In genomic region chr2:23637011-23637778, GRCh38 we compare ENCODE assay signal across 10 cellular contexts.
DNase-seq lines count a peak whose midpoint lies in the region; ATAC-seq, FAIRE-seq and TF ChIP-seq lines count a peak whose summit lies in the region.
"Had no signal": no experiment of that assay in that cellular context is flagged by ENCODE, and none has a peak within 500 bp of the region (broad histone marks: within the 10 kb centered on the region; RNA-seq: fewer than 3 reads in every experiment).

No MANE protein-coding gene starts in this region.

- peak; percentile 49 for DNase-seq in HTR-8/SVneo (ENCODE audit: insufficient read length, low spot score)
- DNase-seq in cerebellum (ENCODE audit: low spot score) = peak; percentile 48
- DNase-seq in left kidney (ENCODE audit: low read depth, low spot score) = peak; percentile 55
- DNase-seq in thoracic aorta (ENCODE audit: low spot score) = no peak
- no peak for DNase-seq in CD1c-positive myeloid dendritic cell (ENCODE audit: extremely low spot score)
- no peak for DNase-seq in anterior cingulate cortex (lab: John Stamatoyannopoulos, UW)
- DNase-seq: activated B cell treated with CpG ODN at 0.5 μM for 24 hours; activated naive CD4-positive, alpha-beta T cell treated with anti-CD3 and anti-CD28 coated beads for 36 hours; Karpas-422 had no signal

- H3K36me3 ChIP-seq in thoracic aorta = peaks cover 5% of the 10 kb centered on the region

- H3K27ac Mint-ChIP-seq in stimulated activated memory B cell treated with anti-CD40 and anti-IgM and Interleukin-4, amounts not matched to agents 10 μg/mL and 1 μg/mL and 100 μg/mL, for 72 hours = no peak overlapping the region
- H3K27ac Mint-ChIP-seq: activated B cell treated with CpG ODN at 0.5 μM for 24 hours; activated naive CD4-positive, alpha-beta T cell treated with anti-CD3 and anti-CD28 coated beads for 36 hours had no signal

- peaks cover 11% of the 10 kb centered on the region for H3K36me3 Mint-ChIP-seq in stimulated activated memory B cell treated with anti-CD40 and anti-IgM and Interleukin-4, amounts not matched to agents 10 μg/mL and 1 μg/mL and 100 μg/mL, for 72 hours

- TF ChIP-seq CTCF in thoracic aorta (IDR thresholded peaks at IDR 0.05) = no peak

- H3K4me3 ChIP-seq in thoracic aorta = no peak overlapping the region

- peaks cover 10 to 17% of the 10 kb centered on the region in 2 donors for H3K4me1 ChIP-seq in thoracic aorta (ENCODE audit: control insufficient read depth in 1 of 2, low read depth in 2 of 2)

- peak overlapping the region; percentile 14 to 69 for H3K27ac ChIP-seq in thoracic aorta

- H3K9me3 ChIP-seq in thoracic aorta = no peaks in the 10 kb centered on the region

- peak; percentile 58 for ATAC-seq in thoracic aorta (ENCODE audit: insufficient number of reproducible peaks, low FRiP score, low read depth)
- ATAC-seq in stimulated activated memory B cell treated with anti-CD40 and anti-IgM and Interleukin-4, amounts not matched to agents 10 μg/mL and 1 μg/mL and 100 μg/mL, for 72 hours = no peak

- H3K9me3 Mint-ChIP-seq in stimulated activated memory B cell treated with anti-CD40 and anti-IgM and Interleukin-4, amounts not matched to agents 10 μg/mL and 1 μg/mL and 100 μg/mL, for 72 hours = no peaks in the 10 kb centered on the region
- H3K9me3 Mint-ChIP-seq: activated B cell treated with CpG ODN at 0.5 μM for 24 hours; activated naive CD4-positive, alpha-beta T cell treated with anti-CD3 and anti-CD28 coated beads for 36 hours had no signal

- no peak for FAIRE-seq in HTR-8/SVneo (lab: Jason Lieb, UNC)

- no peaks in the 10 kb centered on the region for H3K27me3 ChIP-seq in thoracic aorta (replicated peaks; ENCODE audit: insufficient read depth)

- no peak overlapping the region for H3K4me3 Mint-ChIP-seq in stimulated activated memory B cell treated with anti-CD40 and anti-IgM and Interleukin-4, amounts not matched to agents 10 μg/mL and 1 μg/mL and 100 μg/mL, for 72 hours
- H3K4me3 Mint-ChIP-seq: activated B cell treated with CpG ODN at 0.5 μM for 24 hours; activated naive CD4-positive, alpha-beta T cell treated with anti-CD3 and anti-CD28 coated beads for 36 hours had no signal

- no peaks in the 10 kb centered on the region for H3K27me3 Mint-ChIP-seq in stimulated activated memory B cell treated with anti-CD40 and anti-IgM and Interleukin-4, amounts not matched to agents 10 μg/mL and 1 μg/mL and 100 μg/mL, for 72 hours
- H3K27me3 Mint-ChIP-seq: activated B cell treated with CpG ODN at 0.5 μM for 24 hours had no signal

- H3K4me1 Mint-ChIP-seq in stimulated activated memory B cell treated with anti-CD40 and anti-IgM and Interleukin-4, amounts not matched to agents 10 μg/mL and 1 μg/mL and 100 μg/mL, for 72 hours = no peaks in the 10 kb centered on the region
- H3K4me1 Mint-ChIP-seq: activated B cell treated with CpG ODN at 0.5 μM for 24 hours had no signal

Comparison
In these comparisons a context has a peak if more than half of its experiments do, and no peak if none do; other contexts are left out.
1. DNase-seq: peak in HTR-8/SVneo (single experiment), cerebellum (single experiment) and left kidney (single experiment); none in thoracic aorta (single experiment), CD1c-positive myeloid dendritic cell (single experiment) and anterior cingulate cortex (0 of 58).